Comparison of ENCODE assay signal across 1 cellular context in genomic region chr1:94805912-94806311, GRCh38.
TF ChIP-seq lines count a peak whose summit lies in the region.

No MANE protein-coding gene starts in this region.

TF ChIP-seq in HepG2, 621 proteins besides CTCF, POLR2A, EP300 and RAD21 (continued from another document):
- 0 out of 2 replicates have a peak, but pooled peaks have one; percentile 14 for TF ChIP-seq THAP11 (CRISPR knock-in tag; IDR thresholded peaks at IDR 0.05)
- TF ChIP-seq ZNF891 (CRISPR knock-in tag; IDR thresholded peaks at IDR 0.05), result no peak
- peak; percentile 26; the same call in 1 of the 2 replicates for TF ChIP-seq ERF (CRISPR knock-in tag; IDR thresholded peaks at IDR 0.05)
- TF ChIP-seq SOX5 (CRISPR knock-in tag; IDR thresholded peaks at IDR 0.05; ENCODE audit: borderline replicate concordance), result peak; percentile 21; the same call in 1 of the 2 replicates
- TF ChIP-seq ZNF773 (CRISPR knock-in tag; IDR thresholded peaks at IDR 0.05; ENCODE audit: borderline replicate concordance), result no peak
- no peak for TF ChIP-seq ISL2 (CRISPR knock-in tag; IDR thresholded peaks at IDR 0.05)
- 0 out of 2 replicates have a peak, but pooled peaks have one; percentile 27 for TF ChIP-seq ZNF331 (CRISPR knock-in tag; IDR thresholded peaks at IDR 0.05)
- TF ChIP-seq SMC3 (IDR thresholded peaks at IDR 0.05; ENCODE audit: low read length), result peak; percentile 93
- no peak for TF ChIP-seq ZNF550 (CRISPR knock-in tag; IDR thresholded peaks at IDR 0.05; ENCODE audit: borderline replicate concordance)
- TF ChIP-seq, protein P1, sequence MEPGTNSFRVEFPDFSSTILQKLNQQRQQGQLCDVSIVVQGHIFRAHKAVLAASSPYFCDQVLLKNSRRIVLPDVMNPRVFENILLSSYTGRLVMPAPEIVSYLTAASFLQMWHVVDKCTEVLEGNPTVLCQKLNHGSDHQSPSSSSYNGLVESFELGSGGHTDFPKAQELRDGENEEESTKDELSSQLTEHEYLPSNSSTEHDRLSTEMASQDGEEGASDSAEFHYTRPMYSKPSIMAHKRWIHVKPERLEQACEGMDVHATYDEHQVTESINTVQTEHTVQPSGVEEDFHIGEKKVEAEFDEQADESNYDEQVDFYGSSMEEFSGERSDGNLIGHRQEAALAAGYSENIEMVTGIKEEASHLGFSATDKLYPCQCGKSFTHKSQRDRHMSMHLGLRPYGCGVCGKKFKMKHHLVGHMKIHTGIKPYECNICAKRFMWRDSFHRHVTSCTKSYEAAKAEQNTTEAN (CRISPR knock-in tag; conservative IDR thresholded peaks at IDR 0.05), result no peak
- TF ChIP-seq, protein P2, sequence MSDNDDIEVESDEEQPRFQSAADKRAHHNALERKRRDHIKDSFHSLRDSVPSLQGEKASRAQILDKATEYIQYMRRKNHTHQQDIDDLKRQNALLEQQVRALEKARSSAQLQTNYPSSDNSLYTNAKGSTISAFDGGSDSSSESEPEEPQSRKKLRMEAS (IDR thresholded peaks at IDR 0.05), result no peak
- TF ChIP-seq DBP (CRISPR knock-in tag; IDR thresholded peaks at IDR 0.05; ENCODE audit: not compliant biosample characterization), result no peak
- no peak for TF ChIP-seq ZNF235 (CRISPR knock-in tag; IDR thresholded peaks at IDR 0.05; ENCODE audit: borderline replicate concordance)
- no peak for TF ChIP-seq ZBTB20 (CRISPR knock-in tag; IDR thresholded peaks at IDR 0.05; ENCODE audit: borderline replicate concordance, low read depth)
- 0 out of 2 replicates have a peak, but pooled peaks have one; percentile 24 for TF ChIP-seq IRF2 (CRISPR knock-in tag; IDR thresholded peaks at IDR 0.05)
- no peak for TF ChIP-seq GPN1 (CRISPR knock-in tag; IDR thresholded peaks at IDR 0.05; ENCODE audit: borderline replicate concordance)
- no peak for TF ChIP-seq SNRNP70 (IDR thresholded peaks at IDR 0.05; ENCODE audit: low read depth, low read length)
- peak; percentile 95 for TF ChIP-seq STAG1 (CRISPR knock-in tag; IDR thresholded peaks at IDR 0.05)
- peak; percentile 68 for TF ChIP-seq CREB1 (IDR thresholded peaks at IDR 0.05)
- TF ChIP-seq CREB1 (CRISPR knock-in tag; IDR thresholded peaks at IDR 0.05), result no peak
- no peak for TF ChIP-seq ZNF749 (CRISPR knock-in tag; IDR thresholded peaks at IDR 0.05; ENCODE audit: borderline replicate concordance)
- TF ChIP-seq MBD4 (IDR thresholded peaks at IDR 0.05; ENCODE audit: borderline replicate concordance, low read length), result no peak
- no peak for TF ChIP-seq CCDC6 (CRISPR knock-in tag; IDR thresholded peaks at IDR 0.05)
- TF ChIP-seq ZMYM2 (CRISPR knock-in tag; IDR thresholded peaks at IDR 0.05), result no peak
- TF ChIP-seq, protein P3, sequence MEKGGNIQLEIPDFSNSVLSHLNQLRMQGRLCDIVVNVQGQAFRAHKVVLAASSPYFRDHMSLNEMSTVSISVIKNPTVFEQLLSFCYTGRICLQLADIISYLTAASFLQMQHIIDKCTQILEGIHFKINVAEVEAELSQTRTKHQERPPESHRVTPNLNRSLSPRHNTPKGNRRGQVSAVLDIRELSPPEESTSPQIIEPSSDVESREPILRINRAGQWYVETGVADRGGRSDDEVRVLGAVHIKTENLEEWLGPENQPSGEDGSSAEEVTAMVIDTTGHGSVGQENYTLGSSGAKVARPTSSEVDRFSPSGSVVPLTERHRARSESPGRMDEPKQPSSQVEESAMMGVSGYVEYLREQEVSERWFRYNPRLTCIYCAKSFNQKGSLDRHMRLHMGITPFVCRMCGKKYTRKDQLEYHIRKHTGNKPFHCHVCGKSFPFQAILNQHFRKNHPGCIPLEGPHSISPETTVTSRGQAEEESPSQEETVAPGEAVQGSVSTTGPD (CRISPR knock-in tag; IDR thresholded peaks at IDR 0.05), result no peak
- no peak for TF ChIP-seq GMEB1 (CRISPR knock-in tag; IDR thresholded peaks at IDR 0.05; ENCODE audit: borderline replicate concordance)
- TF ChIP-seq, protein P4, sequence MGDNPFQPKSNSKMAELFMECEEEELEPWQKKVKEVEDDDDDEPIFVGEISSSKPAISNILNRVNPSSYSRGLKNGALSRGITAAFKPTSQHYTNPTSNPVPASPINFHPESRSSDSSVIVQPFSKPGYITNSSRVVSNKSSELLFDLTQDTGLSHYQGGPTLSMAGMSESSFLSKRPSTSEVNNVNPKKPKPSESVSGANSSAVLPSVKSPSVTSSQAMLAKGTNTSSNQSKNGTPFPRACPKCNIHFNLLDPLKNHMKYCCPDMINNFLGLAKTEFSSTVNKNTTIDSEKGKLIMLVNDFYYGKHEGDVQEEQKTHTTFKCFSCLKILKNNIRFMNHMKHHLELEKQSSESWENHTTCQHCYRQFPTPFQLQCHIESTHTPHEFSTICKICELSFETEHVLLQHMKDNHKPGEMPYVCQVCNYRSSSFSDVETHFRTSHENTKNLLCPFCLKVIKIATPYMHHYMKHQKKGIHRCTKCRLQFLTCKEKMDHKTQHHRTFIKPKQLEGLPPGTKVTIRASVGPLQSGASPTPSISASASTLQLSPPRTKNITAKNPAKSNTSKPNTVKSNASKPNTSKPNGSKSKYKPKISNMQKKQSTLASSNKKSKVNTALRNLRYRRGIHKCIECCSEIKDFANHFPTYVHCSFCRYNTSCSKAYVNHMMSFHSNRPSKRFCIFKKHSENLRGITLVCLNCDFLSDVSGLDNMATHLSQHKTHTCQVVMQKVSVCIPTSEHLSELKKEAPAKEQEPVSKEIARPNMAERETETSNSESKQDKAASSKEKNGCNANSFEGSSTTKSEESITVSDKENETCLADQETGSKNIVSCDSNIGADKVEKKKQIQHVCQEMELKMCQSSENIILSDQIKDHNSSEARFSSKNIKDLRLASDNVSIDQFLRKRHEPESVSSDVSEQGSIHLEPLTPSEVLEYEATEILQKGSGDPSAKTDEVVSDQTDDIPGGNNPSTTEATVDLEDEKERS (CRISPR knock-in tag; IDR thresholded peaks at IDR 0.05), result no peak
- TF ChIP-seq, protein P5, sequence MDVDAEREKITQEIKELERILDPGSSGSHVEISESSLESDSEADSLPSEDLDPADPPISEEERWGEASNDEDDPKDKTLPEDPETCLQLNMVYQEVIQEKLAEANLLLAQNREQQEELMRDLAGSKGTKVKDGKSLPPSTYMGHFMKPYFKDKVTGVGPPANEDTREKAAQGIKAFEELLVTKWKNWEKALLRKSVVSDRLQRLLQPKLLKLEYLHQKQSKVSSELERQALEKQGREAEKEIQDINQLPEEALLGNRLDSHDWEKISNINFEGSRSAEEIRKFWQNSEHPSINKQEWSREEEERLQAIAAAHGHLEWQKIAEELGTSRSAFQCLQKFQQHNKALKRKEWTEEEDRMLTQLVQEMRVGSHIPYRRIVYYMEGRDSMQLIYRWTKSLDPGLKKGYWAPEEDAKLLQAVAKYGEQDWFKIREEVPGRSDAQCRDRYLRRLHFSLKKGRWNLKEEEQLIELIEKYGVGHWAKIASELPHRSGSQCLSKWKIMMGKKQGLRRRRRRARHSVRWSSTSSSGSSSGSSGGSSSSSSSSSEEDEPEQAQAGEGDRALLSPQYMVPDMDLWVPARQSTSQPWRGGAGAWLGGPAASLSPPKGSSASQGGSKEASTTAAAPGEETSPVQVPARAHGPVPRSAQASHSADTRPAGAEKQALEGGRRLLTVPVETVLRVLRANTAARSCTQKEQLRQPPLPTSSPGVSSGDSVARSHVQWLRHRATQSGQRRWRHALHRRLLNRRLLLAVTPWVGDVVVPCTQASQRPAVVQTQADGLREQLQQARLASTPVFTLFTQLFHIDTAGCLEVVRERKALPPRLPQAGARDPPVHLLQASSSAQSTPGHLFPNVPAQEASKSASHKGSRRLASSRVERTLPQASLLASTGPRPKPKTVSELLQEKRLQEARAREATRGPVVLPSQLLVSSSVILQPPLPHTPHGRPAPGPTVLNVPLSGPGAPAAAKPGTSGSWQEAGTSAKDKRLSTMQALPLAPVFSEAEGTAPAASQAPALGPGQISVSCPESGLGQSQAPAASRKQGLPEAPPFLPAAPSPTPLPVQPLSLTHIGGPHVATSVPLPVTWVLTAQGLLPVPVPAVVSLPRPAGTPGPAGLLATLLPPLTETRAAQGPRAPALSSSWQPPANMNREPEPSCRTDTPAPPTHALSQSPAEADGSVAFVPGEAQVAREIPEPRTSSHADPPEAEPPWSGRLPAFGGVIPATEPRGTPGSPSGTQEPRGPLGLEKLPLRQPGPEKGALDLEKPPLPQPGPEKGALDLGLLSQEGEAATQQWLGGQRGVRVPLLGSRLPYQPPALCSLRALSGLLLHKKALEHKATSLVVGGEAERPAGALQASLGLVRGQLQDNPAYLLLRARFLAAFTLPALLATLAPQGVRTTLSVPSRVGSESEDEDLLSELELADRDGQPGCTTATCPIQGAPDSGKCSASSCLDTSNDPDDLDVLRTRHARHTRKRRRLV (CRISPR knock-in tag; IDR thresholded peaks at IDR 0.05), result no peak
